In the genomic region with DNA sequence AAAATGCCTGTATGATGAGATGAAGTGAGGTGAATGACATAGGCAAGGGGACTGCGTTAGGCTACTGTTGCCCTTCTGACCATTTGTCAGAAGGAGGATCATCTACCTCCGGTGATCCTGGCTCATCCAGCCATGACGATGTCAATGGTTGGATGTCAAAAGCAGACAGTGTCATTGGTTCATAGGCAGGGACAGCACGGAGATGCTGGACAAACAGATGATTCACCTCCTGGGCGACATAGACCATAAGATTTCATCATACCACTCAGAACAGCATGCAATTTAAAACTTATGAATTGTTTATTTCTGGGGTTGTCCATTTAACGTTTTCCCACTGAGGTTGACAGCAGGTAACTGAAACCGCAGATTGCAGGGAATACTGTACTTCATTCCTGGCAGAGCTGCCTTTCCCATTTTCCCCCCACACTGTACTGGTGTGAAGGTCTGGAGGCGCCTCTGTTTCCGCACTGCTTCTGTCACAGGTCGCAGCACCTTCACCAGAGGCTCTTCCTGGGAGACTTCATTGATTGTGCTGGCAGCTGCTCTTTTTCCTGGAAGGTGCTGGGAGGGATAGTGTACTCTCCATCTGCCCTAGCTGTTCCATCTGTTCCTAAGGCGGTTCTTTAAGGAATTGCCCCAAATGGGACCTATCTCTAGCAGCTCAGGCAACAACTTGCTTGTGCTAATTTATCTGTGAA, we compare ENCODE assay signal across 1 cellular context.
A peak's percentile ranks its signal among the peaks of the same experiment; 100 is the strongest.
TF ChIP-seq lines count a peak whose summit lies in the region.

No MANE protein-coding gene starts in this region.

TF ChIP-seq in HepG2, 621 proteins besides CTCF, POLR2A, EP300 and RAD21 (continues in another document):
- TF ChIP-seq CREB1 (IDR thresholded peaks at IDR 0.05) (peak; percentile 72), CREB1 (CRISPR knock-in tag; IDR thresholded peaks at IDR 0.05) (0 out of 2 replicates have a peak, but pooled peaks have one; percentile 21), ZNF263 (CRISPR knock-in tag; IDR thresholded peaks at IDR 0.05) (no peak), ZNF564 (CRISPR knock-in tag; IDR thresholded peaks at IDR 0.05) (no peak), BCLAF1 (IDR thresholded peaks at IDR 0.05) (no peak), MED13 (CRISPR knock-in tag; IDR thresholded peaks at IDR 0.05) (no peak), ZNF550 (CRISPR knock-in tag; IDR thresholded peaks at IDR 0.05; ENCODE audit: borderline replicate concordance) (no peak), SIN3B (IDR thresholded peaks at IDR 0.05; ENCODE audit: low read length) (no peak), ZNF710 (CRISPR knock-in tag; IDR thresholded peaks at IDR 0.05; ENCODE audit: borderline replicate concordance) (no peak), SNAI1 (CRISPR knock-in tag; IDR thresholded peaks at IDR 0.05; ENCODE audit: borderline replicate concordance) (no peak), PAWR (CRISPR knock-in tag; IDR thresholded peaks at IDR 0.05; ENCODE audit: borderline replicate concordance) (no peak), MTERF4 (CRISPR knock-in tag; IDR thresholded peaks at IDR 0.05) (no peak), MAFK (conservative IDR thresholded peaks at IDR 0.05 in 1 of 2, IDR thresholded peaks at IDR 0.05 in 1 of 2; ENCODE audit: low read length in 2 of 2) (no peak), IRX3 (CRISPR knock-in tag; IDR thresholded peaks at IDR 0.05; ENCODE audit: borderline replicate concordance, low read depth) (no peak), CEBPG (CRISPR knock-in tag; IDR thresholded peaks at IDR 0.05) (peak; percentile 65), ZSCAN12 (CRISPR knock-in tag; IDR thresholded peaks at IDR 0.05) (no peak), ZHX2 (IDR thresholded peaks at IDR 0.05; ENCODE audit: low read depth) (no peak), ZHX2 (CRISPR knock-in tag; IDR thresholded peaks at IDR 0.05; ENCODE audit: borderline replicate concordance) (no peak), ZNF552 (CRISPR knock-in tag; IDR thresholded peaks at IDR 0.05; ENCODE audit: borderline replicate concordance) (no peak), ZFY (CRISPR knock-in tag; IDR thresholded peaks at IDR 0.05) (no peak), TAF1 (CRISPR knock-in tag; IDR thresholded peaks at IDR 0.05) (no peak), MAZ (IDR thresholded peaks at IDR 0.05; ENCODE audit: borderline replicate concordance, low read depth, low read length) (no peak), MAZ (CRISPR knock-in tag; IDR thresholded peaks at IDR 0.05; ENCODE audit: low read depth) (no peak), ZNF839 (CRISPR knock-in tag; IDR thresholded peaks at IDR 0.05; ENCODE audit: borderline replicate concordance) (no peak), FIP1L1 (IDR thresholded peaks at IDR 0.05; ENCODE audit: borderline replicate concordance, insufficient read depth, low read depth, low read length) (no peak), KLF9 (CRISPR knock-in tag; IDR thresholded peaks at IDR 0.05; ENCODE audit: low read depth) (no peak), NR0B2 (CRISPR knock-in tag; IDR thresholded peaks at IDR 0.05) (no peak), ZNF674 (CRISPR knock-in tag; IDR thresholded peaks at IDR 0.05; ENCODE audit: low read depth) (no peak), GATAD2A (CRISPR knock-in tag; IDR thresholded peaks at IDR 0.05) (peak; percentile 45; the same call in 1 of the 2 replicates), BCL6 (CRISPR knock-in tag; IDR thresholded peaks at IDR 0.05) (0 out of 2 replicates have a peak, but pooled peaks have one; percentile 17), SRY (CRISPR knock-in tag; IDR thresholded peaks at IDR 0.05) (no peak), ZEB1 (IDR thresholded peaks at IDR 0.05; ENCODE audit: insufficient replicate concordance, low read depth) (no peak)
- TF ChIP-seq, protein P1, sequence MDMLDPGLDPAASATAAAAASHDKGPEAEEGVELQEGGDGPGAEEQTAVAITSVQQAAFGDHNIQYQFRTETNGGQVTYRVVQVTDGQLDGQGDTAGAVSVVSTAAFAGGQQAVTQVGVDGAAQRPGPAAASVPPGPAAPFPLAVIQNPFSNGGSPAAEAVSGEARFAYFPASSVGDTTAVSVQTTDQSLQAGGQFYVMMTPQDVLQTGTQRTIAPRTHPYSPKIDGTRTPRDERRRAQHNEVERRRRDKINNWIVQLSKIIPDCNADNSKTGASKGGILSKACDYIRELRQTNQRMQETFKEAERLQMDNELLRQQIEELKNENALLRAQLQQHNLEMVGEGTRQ (IDR thresholded peaks at IDR 0.05; ENCODE audit: low read depth, low read length) = no peak
- TF ChIP-seq, protein P1 (CRISPR knock-in tag; IDR thresholded peaks at IDR 0.05; ENCODE audit: borderline replicate concordance) = no peak
- TF ChIP-seq, protein P2, sequence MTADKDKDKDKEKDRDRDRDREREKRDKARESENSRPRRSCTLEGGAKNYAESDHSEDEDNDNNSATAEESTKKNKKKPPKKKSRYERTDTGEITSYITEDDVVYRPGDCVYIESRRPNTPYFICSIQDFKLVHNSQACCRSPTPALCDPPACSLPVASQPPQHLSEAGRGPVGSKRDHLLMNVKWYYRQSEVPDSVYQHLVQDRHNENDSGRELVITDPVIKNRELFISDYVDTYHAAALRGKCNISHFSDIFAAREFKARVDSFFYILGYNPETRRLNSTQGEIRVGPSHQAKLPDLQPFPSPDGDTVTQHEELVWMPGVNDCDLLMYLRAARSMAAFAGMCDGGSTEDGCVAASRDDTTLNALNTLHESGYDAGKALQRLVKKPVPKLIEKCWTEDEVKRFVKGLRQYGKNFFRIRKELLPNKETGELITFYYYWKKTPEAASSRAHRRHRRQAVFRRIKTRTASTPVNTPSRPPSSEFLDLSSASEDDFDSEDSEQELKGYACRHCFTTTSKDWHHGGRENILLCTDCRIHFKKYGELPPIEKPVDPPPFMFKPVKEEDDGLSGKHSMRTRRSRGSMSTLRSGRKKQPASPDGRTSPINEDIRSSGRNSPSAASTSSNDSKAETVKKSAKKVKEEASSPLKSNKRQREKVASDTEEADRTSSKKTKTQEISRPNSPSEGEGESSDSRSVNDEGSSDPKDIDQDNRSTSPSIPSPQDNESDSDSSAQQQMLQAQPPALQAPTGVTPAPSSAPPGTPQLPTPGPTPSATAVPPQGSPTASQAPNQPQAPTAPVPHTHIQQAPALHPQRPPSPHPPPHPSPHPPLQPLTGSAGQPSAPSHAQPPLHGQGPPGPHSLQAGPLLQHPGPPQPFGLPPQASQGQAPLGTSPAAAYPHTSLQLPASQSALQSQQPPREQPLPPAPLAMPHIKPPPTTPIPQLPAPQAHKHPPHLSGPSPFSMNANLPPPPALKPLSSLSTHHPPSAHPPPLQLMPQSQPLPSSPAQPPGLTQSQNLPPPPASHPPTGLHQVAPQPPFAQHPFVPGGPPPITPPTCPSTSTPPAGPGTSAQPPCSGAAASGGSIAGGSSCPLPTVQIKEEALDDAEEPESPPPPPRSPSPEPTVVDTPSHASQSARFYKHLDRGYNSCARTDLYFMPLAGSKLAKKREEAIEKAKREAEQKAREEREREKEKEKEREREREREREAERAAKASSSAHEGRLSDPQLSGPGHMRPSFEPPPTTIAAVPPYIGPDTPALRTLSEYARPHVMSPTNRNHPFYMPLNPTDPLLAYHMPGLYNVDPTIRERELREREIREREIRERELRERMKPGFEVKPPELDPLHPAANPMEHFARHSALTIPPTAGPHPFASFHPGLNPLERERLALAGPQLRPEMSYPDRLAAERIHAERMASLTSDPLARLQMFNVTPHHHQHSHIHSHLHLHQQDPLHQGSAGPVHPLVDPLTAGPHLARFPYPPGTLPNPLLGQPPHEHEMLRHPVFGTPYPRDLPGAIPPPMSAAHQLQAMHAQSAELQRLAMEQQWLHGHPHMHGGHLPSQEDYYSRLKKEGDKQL (CRISPR knock-in tag; IDR thresholded peaks at IDR 0.05; ENCODE audit: low read depth) = no peak
